In genomic region chr6:4169028-4169789, GRCh38 we compare ENCODE assay signal across 1 cellular context.
A peak's percentile ranks its signal among the peaks of the same experiment; 100 is the strongest.
TF ChIP-seq lines count a peak whose summit lies in the region.

No MANE protein-coding gene starts in this region.

TF ChIP-seq in H1, 55 proteins besides CTCF, POLR2A, EP300 and RAD21:
- TF ChIP-seq SIRT6 (IDR thresholded peaks at IDR 0.05; ENCODE audit: low read length) = no peak
- 0 out of 2 replicates have a peak, but pooled peaks have one; percentile 2 for TF ChIP-seq JUN (IDR thresholded peaks at IDR 0.05; ENCODE audit: low read depth, low read length)
- TF ChIP-seq POLR2AphosphoS5 (IDR thresholded peaks at IDR 0.05; ENCODE audit: low read depth, low read length) = no peak
- no peak for TF ChIP-seq TAF7 (optimal IDR thresholded peaks at IDR 0.05; ENCODE audit: borderline replicate concordance, low read depth, low read length)
- TF ChIP-seq POU5F1 (IDR thresholded peaks at IDR 0.05; ENCODE audit: low read depth, low read length) = peak; percentile 35; the same call in 1 of the 2 replicates
- peak; percentile 47 for TF ChIP-seq CHD7 (IDR thresholded peaks at IDR 0.05; ENCODE audit: insufficient replicate concordance, low read length)
- TF ChIP-seq SIN3A (conservative IDR thresholded peaks at IDR 0.05 in 1 of 2, IDR thresholded peaks at IDR 0.05 in 1 of 2; ENCODE audit: low read depth in 1 of 2, low read length in 2 of 2) = no peak
- TF ChIP-seq HDAC2 (IDR thresholded peaks at IDR 0.05; ENCODE audit: borderline replicate concordance in 1 of 2, low read depth in 2 of 2, low read length in 2 of 2) = no peak
- no peak for TF ChIP-seq SP1 (IDR thresholded peaks at IDR 0.05; ENCODE audit: low read depth, low read length)
- no peak for TF ChIP-seq HDAC6 (IDR thresholded peaks at IDR 0.05; ENCODE audit: low read depth, low read length)
- no peak for TF ChIP-seq BRCA1 (IDR thresholded peaks at IDR 0.05; ENCODE audit: low read depth, low read length)
